2 cellular contexts compared by ENCODE assay signal in genomic region chr4:88705805-88706518, GRCh38.
TF ChIP-seq lines count a peak whose summit lies in the region.

No MANE protein-coding gene starts in this region.

TF ChIP-seq in SK-N-SH, 30 proteins besides CTCF, POLR2A, EP300 and RAD21 (continued from another document):
- TF ChIP-seq, protein P1, sequence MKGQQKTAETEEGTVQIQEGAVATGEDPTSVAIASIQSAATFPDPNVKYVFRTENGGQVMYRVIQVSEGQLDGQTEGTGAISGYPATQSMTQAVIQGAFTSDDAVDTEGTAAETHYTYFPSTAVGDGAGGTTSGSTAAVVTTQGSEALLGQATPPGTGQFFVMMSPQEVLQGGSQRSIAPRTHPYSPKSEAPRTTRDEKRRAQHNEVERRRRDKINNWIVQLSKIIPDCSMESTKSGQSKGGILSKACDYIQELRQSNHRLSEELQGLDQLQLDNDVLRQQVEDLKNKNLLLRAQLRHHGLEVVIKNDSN (IDR thresholded peaks at IDR 0.05; ENCODE audit: borderline replicate concordance, low read depth) = no peak
- TF ChIP-seq CHD2 (IDR thresholded peaks at IDR 0.05; ENCODE audit: low read length, partially characterized antibody) (no peak), FOXM1 (IDR thresholded peaks at IDR 0.05; ENCODE audit: low read depth) (no peak), TAF1 (IDR thresholded peaks at IDR 0.05; ENCODE audit: borderline replicate concordance, low read depth, low read length) (no peak), NFIC (IDR thresholded peaks at IDR 0.05; ENCODE audit: borderline replicate concordance) (no peak)
TF ChIP-seq in SK-N-SH: peak in this region for 0.

TF ChIP-seq in GM12891, 5 proteins besides CTCF, POLR2A, EP300 and RAD21 (continued from another document):
- no peak for TF ChIP-seq SPI1 (IDR thresholded peaks at IDR 0.05; ENCODE audit: low read depth, low read length)
- TF ChIP-seq TAF1 (IDR thresholded peaks at IDR 0.05; ENCODE audit: low read depth, low read length) = no peak
